Comparison of ENCODE assay signal across 1 cellular context in the genomic region with DNA sequence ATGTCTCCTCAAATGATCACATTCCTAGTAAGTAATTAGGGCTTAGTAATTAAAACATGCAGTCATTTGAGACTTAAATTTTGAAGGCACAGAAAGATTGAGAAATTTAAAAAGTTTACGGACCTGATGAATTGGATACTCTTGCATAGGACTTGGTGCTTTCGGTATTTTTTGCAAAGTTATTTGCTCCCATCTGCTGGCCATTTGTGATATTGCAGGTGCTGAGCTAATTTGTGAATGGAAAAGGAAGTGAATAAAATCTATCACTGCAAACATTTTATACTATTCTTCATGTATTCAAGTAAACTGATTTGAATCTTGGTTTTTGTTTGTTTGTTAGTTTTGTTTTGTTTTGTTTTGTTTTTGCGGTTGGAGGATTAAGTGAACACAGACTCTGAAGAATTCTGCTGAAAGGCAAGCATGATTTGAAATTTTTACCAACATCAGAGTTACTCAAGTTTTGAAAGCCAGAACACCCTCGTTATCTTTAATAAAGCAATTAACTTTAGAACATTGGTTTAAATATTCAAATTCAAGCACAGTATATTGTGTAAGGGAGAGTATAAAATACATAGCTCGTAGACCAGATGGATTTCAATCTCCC.
A peak's percentile ranks its signal among the peaks of the same experiment; 100 is the strongest.
TF ChIP-seq lines count a peak whose summit lies in the region.

No MANE protein-coding gene starts in this region.

TF ChIP-seq in K562, 482 proteins besides CTCF, POLR2A, EP300 and RAD21 (continued from another document):
- TF ChIP-seq, protein P1, sequence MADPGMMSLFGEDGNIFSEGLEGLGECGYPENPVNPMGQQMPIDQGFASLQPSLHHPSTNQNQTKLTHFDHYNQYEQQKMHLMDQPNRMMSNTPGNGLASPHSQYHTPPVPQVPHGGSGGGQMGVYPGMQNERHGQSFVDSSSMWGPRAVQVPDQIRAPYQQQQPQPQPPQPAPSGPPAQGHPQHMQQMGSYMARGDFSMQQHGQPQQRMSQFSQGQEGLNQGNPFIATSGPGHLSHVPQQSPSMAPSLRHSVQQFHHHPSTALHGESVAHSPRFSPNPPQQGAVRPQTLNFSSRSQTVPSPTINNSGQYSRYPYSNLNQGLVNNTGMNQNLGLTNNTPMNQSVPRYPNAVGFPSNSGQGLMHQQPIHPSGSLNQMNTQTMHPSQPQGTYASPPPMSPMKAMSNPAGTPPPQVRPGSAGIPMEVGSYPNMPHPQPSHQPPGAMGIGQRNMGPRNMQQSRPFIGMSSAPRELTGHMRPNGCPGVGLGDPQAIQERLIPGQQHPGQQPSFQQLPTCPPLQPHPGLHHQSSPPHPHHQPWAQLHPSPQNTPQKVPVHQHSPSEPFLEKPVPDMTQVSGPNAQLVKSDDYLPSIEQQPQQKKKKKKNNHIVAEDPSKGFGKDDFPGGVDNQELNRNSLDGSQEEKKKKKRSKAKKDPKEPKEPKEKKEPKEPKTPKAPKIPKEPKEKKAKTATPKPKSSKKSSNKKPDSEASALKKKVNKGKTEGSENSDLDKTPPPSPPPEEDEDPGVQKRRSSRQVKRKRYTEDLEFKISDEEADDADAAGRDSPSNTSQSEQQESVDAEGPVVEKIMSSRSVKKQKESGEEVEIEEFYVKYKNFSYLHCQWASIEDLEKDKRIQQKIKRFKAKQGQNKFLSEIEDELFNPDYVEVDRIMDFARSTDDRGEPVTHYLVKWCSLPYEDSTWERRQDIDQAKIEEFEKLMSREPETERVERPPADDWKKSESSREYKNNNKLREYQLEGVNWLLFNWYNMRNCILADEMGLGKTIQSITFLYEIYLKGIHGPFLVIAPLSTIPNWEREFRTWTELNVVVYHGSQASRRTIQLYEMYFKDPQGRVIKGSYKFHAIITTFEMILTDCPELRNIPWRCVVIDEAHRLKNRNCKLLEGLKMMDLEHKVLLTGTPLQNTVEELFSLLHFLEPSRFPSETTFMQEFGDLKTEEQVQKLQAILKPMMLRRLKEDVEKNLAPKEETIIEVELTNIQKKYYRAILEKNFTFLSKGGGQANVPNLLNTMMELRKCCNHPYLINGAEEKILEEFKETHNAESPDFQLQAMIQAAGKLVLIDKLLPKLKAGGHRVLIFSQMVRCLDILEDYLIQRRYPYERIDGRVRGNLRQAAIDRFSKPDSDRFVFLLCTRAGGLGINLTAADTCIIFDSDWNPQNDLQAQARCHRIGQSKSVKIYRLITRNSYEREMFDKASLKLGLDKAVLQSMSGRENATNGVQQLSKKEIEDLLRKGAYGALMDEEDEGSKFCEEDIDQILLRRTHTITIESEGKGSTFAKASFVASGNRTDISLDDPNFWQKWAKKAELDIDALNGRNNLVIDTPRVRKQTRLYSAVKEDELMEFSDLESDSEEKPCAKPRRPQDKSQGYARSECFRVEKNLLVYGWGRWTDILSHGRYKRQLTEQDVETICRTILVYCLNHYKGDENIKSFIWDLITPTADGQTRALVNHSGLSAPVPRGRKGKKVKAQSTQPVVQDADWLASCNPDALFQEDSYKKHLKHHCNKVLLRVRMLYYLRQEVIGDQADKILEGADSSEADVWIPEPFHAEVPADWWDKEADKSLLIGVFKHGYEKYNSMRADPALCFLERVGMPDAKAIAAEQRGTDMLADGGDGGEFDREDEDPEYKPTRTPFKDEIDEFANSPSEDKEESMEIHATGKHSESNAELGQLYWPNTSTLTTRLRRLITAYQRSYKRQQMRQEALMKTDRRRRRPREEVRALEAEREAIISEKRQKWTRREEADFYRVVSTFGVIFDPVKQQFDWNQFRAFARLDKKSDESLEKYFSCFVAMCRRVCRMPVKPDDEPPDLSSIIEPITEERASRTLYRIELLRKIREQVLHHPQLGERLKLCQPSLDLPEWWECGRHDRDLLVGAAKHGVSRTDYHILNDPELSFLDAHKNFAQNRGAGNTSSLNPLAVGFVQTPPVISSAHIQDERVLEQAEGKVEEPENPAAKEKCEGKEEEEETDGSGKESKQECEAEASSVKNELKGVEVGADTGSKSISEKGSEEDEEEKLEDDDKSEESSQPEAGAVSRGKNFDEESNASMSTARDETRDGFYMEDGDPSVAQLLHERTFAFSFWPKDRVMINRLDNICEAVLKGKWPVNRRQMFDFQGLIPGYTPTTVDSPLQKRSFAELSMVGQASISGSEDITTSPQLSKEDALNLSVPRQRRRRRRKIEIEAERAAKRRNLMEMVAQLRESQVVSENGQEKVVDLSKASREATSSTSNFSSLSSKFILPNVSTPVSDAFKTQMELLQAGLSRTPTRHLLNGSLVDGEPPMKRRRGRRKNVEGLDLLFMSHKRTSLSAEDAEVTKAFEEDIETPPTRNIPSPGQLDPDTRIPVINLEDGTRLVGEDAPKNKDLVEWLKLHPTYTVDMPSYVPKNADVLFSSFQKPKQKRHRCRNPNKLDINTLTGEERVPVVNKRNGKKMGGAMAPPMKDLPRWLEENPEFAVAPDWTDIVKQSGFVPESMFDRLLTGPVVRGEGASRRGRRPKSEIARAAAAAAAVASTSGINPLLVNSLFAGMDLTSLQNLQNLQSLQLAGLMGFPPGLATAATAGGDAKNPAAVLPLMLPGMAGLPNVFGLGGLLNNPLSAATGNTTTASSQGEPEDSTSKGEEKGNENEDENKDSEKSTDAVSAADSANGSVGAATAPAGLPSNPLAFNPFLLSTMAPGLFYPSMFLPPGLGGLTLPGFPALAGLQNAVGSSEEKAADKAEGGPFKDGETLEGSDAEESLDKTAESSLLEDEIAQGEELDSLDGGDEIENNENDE (IDR thresholded peaks at IDR 0.05; ENCODE audit: low read depth, low read length) = no peak
- no peak for TF ChIP-seq ETV1 (tag; conservative IDR thresholded peaks at IDR 0.05; ENCODE audit: low read depth)
- TF ChIP-seq DEAF1 (CRISPR knock-in tag; IDR thresholded peaks at IDR 0.05) = peak; percentile 47; the same call in 1 of the 2 replicates
- peak; percentile 56; the same call in 1 of the 2 replicates for TF ChIP-seq SMC3 (conservative IDR thresholded peaks at IDR 0.05; ENCODE audit: insufficient read depth, low read depth, low read length)
- TF ChIP-seq ZFP1 (CRISPR knock-in tag; IDR thresholded peaks at IDR 0.05) = no peak
- no peak for TF ChIP-seq HDGF (IDR thresholded peaks at IDR 0.05)
- no peak for TF ChIP-seq TAF7 (tag; IDR thresholded peaks at IDR 0.05)
- TF ChIP-seq CGGBP1 (CRISPR knock-in tag; IDR thresholded peaks at IDR 0.05) = no peak
- TF ChIP-seq ETV5 (CRISPR knock-in tag; IDR thresholded peaks at IDR 0.05; ENCODE audit: low read depth) = no peak
- TF ChIP-seq, protein P2, sequence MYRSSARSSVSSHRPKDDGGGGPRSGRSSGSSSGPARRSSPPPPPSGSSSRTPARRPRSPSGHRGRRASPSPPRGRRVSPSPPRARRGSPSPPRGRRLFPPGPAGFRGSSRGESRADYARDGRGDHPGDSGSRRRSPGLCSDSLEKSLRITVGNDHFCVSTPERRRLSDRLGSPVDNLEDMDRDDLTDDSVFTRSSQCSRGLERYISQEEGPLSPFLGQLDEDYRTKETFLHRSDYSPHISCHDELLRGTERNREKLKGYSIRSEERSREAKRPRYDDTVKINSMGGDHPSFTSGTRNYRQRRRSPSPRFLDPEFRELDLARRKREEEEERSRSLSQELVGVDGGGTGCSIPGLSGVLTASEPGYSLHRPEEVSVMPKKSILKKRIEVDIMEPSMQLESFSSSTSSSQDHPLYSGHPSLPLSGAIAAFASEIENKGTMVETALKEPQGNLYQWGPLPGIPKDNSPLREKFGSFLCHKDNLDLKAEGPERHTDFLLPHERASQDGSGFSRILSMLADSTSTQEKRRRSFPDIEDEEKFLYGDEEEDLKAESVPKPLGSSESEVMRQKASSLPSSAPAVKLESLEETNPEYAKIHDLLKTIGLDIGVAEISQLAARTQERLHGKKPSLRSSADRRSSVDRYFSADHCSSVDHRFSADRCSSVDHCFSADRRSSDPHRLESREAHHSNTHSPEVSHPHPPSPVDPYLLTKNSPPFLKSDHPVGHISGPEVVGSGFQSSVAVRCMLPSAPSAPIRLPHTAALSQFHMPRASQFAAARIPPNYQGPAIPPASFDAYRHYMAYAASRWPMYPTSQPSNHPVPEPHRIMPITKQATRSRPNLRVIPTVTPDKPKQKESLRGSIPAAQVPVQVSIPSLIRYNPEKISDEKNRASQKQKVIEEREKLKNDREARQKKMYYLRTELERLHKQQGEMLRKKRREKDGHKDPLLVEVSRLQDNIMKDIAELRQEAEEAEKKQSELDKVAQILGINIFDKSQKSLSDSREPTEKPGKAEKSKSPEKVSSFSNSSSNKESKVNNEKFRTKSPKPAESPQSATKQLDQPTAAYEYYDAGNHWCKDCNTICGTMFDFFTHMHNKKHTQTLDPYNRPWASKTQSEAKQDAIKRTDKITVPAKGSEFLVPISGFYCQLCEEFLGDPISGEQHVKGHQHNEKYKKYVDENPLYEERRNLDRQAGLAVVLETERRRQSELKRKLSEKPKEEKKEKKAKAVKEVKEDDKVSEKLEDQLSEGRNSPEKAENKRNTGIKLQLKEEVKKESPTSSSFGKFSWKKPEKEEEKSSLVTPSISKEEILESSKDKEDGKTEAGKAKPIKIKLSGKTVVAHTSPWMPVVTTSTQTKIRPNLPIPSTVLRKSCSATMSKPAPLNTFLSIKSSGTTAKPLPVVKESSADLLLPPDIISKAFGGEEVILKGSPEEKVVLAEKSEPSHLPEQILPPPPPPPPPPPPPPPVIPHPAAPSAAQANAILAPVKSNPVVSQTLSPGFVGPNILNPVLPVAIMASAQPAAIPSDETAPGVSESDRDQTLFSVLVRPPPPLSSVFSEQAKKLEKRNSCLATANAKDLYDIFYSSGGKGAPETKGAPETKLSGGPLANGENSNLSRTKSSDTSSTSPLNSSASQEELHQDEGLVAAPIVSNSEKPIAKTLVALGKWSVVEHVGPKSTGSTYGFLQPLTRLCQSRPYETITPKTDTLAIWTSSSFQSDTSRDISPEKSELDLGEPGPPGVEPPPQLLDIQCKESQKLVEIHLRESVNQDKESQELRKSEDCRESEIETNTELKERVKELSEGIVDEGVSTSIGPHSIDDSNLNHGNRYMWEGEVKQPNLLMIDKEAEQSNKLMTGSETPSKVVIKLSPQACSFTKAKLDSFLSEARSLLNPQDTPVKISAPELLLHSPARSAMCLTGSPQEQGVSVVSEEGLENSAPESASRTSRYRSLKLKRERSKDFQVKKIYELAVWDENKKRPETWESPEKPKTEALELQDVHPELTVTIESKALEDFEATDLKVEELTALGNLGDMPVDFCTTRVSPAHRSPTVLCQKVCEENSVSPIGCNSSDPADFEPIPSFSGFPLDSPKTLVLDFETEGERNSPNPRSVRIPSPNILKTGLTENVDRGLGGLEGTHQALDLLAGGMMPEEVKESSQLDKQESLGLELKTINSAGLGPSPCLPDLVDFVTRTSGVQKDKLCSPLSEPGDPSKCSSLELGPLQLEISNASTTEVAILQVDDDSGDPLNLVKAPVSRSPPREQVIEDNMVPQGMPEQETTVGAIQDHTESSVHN (IDR thresholded peaks at IDR 0.05; ENCODE audit: borderline replicate concordance in 1 of 2, low read depth in 1 of 2) = no peak
